Comparison of ENCODE assay signal across 19 cellular contexts in genomic region chr6:22925304-22925835, GRCh38.
"Had no signal": no experiment of that assay in that cellular context is flagged by ENCODE, and none has a peak within 500 bp of the region (broad histone marks: within the 10 kb centered on the region; RNA-seq: fewer than 3 reads in every experiment).

No MANE protein-coding gene starts in this region.

- H3K27ac Mint-ChIP-seq: activated CD4-positive, alpha-beta memory T cell treated with anti-CD3 and anti-CD28 coated beads, Interleukin-2, amount 10 ng/mL, durations not matched to agents 7 days and 5 days; activated CD4-positive, alpha-beta T cell treated with anti-CD3 and anti-CD28 coated beads for 36 hours; activated naive CD4-positive, alpha-beta T cell treated with anti-CD3 and anti-CD28 coated beads, Interleukin-2, amount 50 U/mL, for 24 hours; activated T-cell treated with anti-CD3 and anti-CD28 coated beads, Interleukin-2, amount 50 U/mL, for 24 hours; memory B cell; natural killer cell treated with Interleukin-12 subunit alpha and Interleukin-12 subunit beta and Interleukin-15 and Interleukin-18, amount 100 ng/mL, for 72 hours; stimulated activated memory B cell treated with anti-CD40 and anti-IgM and Interleukin-4, amounts not matched to agents 10 μg/mL and 1 μg/mL and 100 μg/mL, for 72 hours; T-helper 17 cell had no signal

- H3K36me3 ChIP-seq: colonic mucosa, tibial nerve, uterus had no signal

- ATAC-seq: activated CD4-positive, alpha-beta T cell treated with anti-CD3 and anti-CD28 coated beads for 36 hours; body of pancreas; foreskin keratinocyte; natural killer cell treated with Interleukin-12 subunit alpha and Interleukin-12 subunit beta and Interleukin-15 and Interleukin-18, amount 100 ng/mL, for 72 hours; stimulated activated memory B cell treated with anti-CD40 and anti-IgM and Interleukin-4, amounts not matched to agents 10 μg/mL and 1 μg/mL and 100 μg/mL, for 72 hours; T-helper 17 cell had no signal

- H3K4me1 Mint-ChIP-seq: activated CD4-positive, alpha-beta memory T cell treated with anti-CD3 and anti-CD28 coated beads, Interleukin-2, amount 10 ng/mL, durations not matched to agents 7 days and 5 days; activated naive CD4-positive, alpha-beta T cell treated with anti-CD3 and anti-CD28 coated beads, Interleukin-2, amount 50 U/mL, for 24 hours; memory B cell; stimulated activated memory B cell treated with anti-CD40 and anti-IgM and Interleukin-4, amounts not matched to agents 10 μg/mL and 1 μg/mL and 100 μg/mL, for 72 hours; T-helper 17 cell had no signal

- H3K27ac ChIP-seq: body of pancreas, colonic mucosa, foreskin keratinocyte, tibial nerve had no signal

- H3K27me3 Mint-ChIP-seq: activated CD4-positive, alpha-beta memory T cell treated with anti-CD3 and anti-CD28 coated beads, Interleukin-2, amount 10 ng/mL, durations not matched to agents 7 days and 5 days; activated CD4-positive, alpha-beta T cell treated with anti-CD3 and anti-CD28 coated beads for 36 hours; activated naive CD4-positive, alpha-beta T cell treated with anti-CD3 and anti-CD28 coated beads, Interleukin-2, amount 50 U/mL, for 24 hours; activated T-cell treated with anti-CD3 and anti-CD28 coated beads, Interleukin-2, amount 50 U/mL, for 24 hours; memory B cell; natural killer cell treated with Interleukin-12 subunit alpha and Interleukin-12 subunit beta and Interleukin-15 and Interleukin-18, amount 100 ng/mL, for 72 hours; stimulated activated memory B cell treated with anti-CD40 and anti-IgM and Interleukin-4, amounts not matched to agents 10 μg/mL and 1 μg/mL and 100 μg/mL, for 72 hours; T-helper 17 cell had no signal

- H3K4me1 ChIP-seq: body of pancreas, colonic mucosa, foreskin keratinocyte, uterus had no signal

- H3K9me3 Mint-ChIP-seq: activated CD4-positive, alpha-beta memory T cell treated with anti-CD3 and anti-CD28 coated beads, Interleukin-2, amount 10 ng/mL, durations not matched to agents 7 days and 5 days; activated naive CD4-positive, alpha-beta T cell treated with anti-CD3 and anti-CD28 coated beads, Interleukin-2, amount 50 U/mL, for 24 hours; activated T-cell treated with anti-CD3 and anti-CD28 coated beads, Interleukin-2, amount 50 U/mL, for 24 hours; memory B cell; natural killer cell treated with Interleukin-12 subunit alpha and Interleukin-12 subunit beta and Interleukin-15 and Interleukin-18, amount 100 ng/mL, for 72 hours; stimulated activated memory B cell treated with anti-CD40 and anti-IgM and Interleukin-4, amounts not matched to agents 10 μg/mL and 1 μg/mL and 100 μg/mL, for 72 hours had no signal

- DNase-seq: activated CD4-positive, alpha-beta memory T cell treated with anti-CD3 and anti-CD28 coated beads, Interleukin-2, amount 10 ng/mL, durations not matched to agents 7 days and 5 days; activated CD4-positive, alpha-beta T cell treated with anti-CD3 and anti-CD28 coated beads for 36 hours; activated effector memory CD4-positive, alpha-beta T cell treated with Interleukin-2 at 50 U/mL for 16 hours; activated T-cell treated with anti-CD3 and anti-CD28 coated beads, Interleukin-2, amount 50 U/mL, for 24 hours; amniotic stem cell; body of pancreas; central memory CD4-positive, alpha-beta T cell; colonic mucosa; effector CD4-positive, alpha-beta T cell; stimulated activated CD4-positive, alpha-beta T cell treated with anti-CD3 and anti-CD28 coated beads, Interleukin-12 subunit alpha, Interleukin-12 subunit beta, amount 100 ng/mL, for 4 hours; substantia nigra; T-helper 17 cell; uterus had no signal

- H3K4me3 ChIP-seq: body of pancreas, colonic mucosa, tibial nerve, uterus had no signal

- H3K4me3 Mint-ChIP-seq: activated CD4-positive, alpha-beta memory T cell treated with anti-CD3 and anti-CD28 coated beads, Interleukin-2, amount 10 ng/mL, durations not matched to agents 7 days and 5 days; activated CD4-positive, alpha-beta T cell treated with anti-CD3 and anti-CD28 coated beads for 36 hours; activated naive CD4-positive, alpha-beta T cell treated with anti-CD3 and anti-CD28 coated beads, Interleukin-2, amount 50 U/mL, for 24 hours; activated T-cell treated with anti-CD3 and anti-CD28 coated beads, Interleukin-2, amount 50 U/mL, for 24 hours; memory B cell; natural killer cell treated with Interleukin-12 subunit alpha and Interleukin-12 subunit beta and Interleukin-15 and Interleukin-18, amount 100 ng/mL, for 72 hours; stimulated activated memory B cell treated with anti-CD40 and anti-IgM and Interleukin-4, amounts not matched to agents 10 μg/mL and 1 μg/mL and 100 μg/mL, for 72 hours; T-helper 17 cell had no signal

- H3K9me3 ChIP-seq: body of pancreas, colonic mucosa, tibial nerve, uterus had no signal

- H3K36me3 Mint-ChIP-seq: activated naive CD4-positive, alpha-beta T cell treated with anti-CD3 and anti-CD28 coated beads, Interleukin-2, amount 50 U/mL, for 24 hours; memory B cell; natural killer cell treated with Interleukin-12 subunit alpha and Interleukin-12 subunit beta and Interleukin-15 and Interleukin-18, amount 100 ng/mL, for 72 hours; stimulated activated memory B cell treated with anti-CD40 and anti-IgM and Interleukin-4, amounts not matched to agents 10 μg/mL and 1 μg/mL and 100 μg/mL, for 72 hours had no signal

- H3K27me3 ChIP-seq: body of pancreas, colonic mucosa, foreskin keratinocyte, tibial nerve, uterus had no signal
